In the genomic region with DNA sequence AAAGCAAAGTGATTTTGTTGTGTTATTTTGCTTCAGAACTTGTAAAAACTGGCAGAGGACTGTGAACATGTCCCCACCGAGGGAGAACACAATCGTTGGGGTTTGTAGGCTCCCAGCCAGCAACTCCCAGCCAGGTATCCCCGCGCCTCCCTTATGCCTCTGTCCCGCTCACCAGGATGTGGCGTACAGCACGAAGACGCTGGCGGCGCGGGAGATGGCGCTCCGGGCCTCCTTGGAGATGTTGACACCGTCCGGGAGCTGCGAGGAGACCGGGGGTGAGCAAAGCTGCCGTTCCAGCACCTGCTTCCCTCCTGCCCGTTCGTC, we compare ENCODE assay signal across 8 cellular contexts. TPM values are rescaled to one million over a fixed set of nuclear protein-coding genes. Genes with fewer than 3 reads are reported as not detected.
DNase-seq lines count a peak whose midpoint lies in the region; ATAC-seq and TF ChIP-seq lines count a peak whose summit lies in the region.

No MANE protein-coding gene starts in this region.

- no peak for ATAC-seq in GM18498 (IDR thresholded peaks at IDR 0.05; ENCODE audit: unreplicated experiment)

- no peak for TF ChIP-seq CTCF in OCI-LY3 (IDR thresholded peaks at IDR 0.05; ENCODE audit: low read depth, low read length)
- TF ChIP-seq CTCF in epithelial cell of esophagus (IDR thresholded peaks at IDR 0.05; ENCODE audit: insufficient read depth, low read depth, low read length, missing control alignments) = peak; percentile 1
- no peak for TF ChIP-seq CTCF in parathyroid adenoma (IDR thresholded peaks at IDR 0.05)

- H3K4me3 ChIP-seq in OCI-LY3 (ENCODE audit: low read length) = peak overlapping the region; percentile 81
- peak overlapping the region; percentile 67 for H3K4me3 ChIP-seq in epithelial cell of esophagus (ENCODE audit: low read length)
- H3K4me3 ChIP-seq in parathyroid adenoma (ENCODE audit: low read depth, low read length) = peak overlapping the region; percentile 99

- H3K4me2 ChIP-seq in OCI-LY3 (ENCODE audit: low read length) (peak overlapping the region; percentile 92), parathyroid adenoma (ENCODE audit: low read length) (peak overlapping the region; percentile 89)

- H3K4me3 Mint-ChIP-seq in activated CD4-positive, alpha-beta T cell treated with anti-CD3 and anti-CD28 coated beads, Interleukin-2, amount 10 ng/mL, durations not matched to agents 24 days and 14 days = peak overlapping the region; percentile 97

- intact Hi-C loops in activated CD4-positive, alpha-beta T cell treated with anti-CD3 and anti-CD28 coated beads, Interleukin-2, amount 10 ng/mL, durations not matched to agents 24 days and 14 days (cut with micrococcal nuclease) = loop anchor here (1.0 to 2.0 kb wide), 12 partner anchors 9 to 1779 kb away; a partner anchor contains a TSS

- peak overlapping the region; percentile 87 for H3K27ac ChIP-seq in OCI-LY3 (ENCODE audit: low read length)
- H3K27ac ChIP-seq in parathyroid adenoma = peak overlapping the region; percentile 97

- H3K4me1 ChIP-seq in OCI-LY3 (ENCODE audit: low read length) = peaks cover 12% of the 10 kb centered on the region
- H3K4me1 ChIP-seq in parathyroid adenoma = peaks cover 6% of the 10 kb centered on the region

- H3K9ac ChIP-seq in OCI-LY3 (ENCODE audit: low read length) (peak overlapping the region; percentile 96), parathyroid adenoma (peak overlapping the region; percentile 67)

- no peak for DNase-seq in activated CD4-positive, alpha-beta T cell treated with anti-CD3 and anti-CD28 coated beads, Interleukin-2, amount 10 ng/mL, durations not matched to agents 24 days and 14 days
- DNase-seq in activated CD4-positive, alpha-beta T cell treated with anti-CD3 and anti-CD28 coated beads for 1 hour = no peak
- no peak for DNase-seq in epithelial cell of esophagus (ENCODE audit: low read depth)
- no peak for DNase-seq in D341Med (ENCODE audit: low spot score)
- no peak for DNase-seq in NCI-H1105 (lab: John Stamatoyannopoulos, UW)

- H3K27me3 Mint-ChIP-seq in activated CD4-positive, alpha-beta T cell treated with anti-CD3 and anti-CD28 coated beads, Interleukin-2, amount 10 ng/mL, durations not matched to agents 24 days and 14 days = no peaks in the 10 kb centered on the region

- H3K79me2 ChIP-seq in OCI-LY3 (ENCODE audit: low read length) (peaks cover 27% of the 10 kb centered on the region), parathyroid adenoma (no peaks in the 10 kb centered on the region)

- peaks cover 20% of the 10 kb centered on the region for H3K4me1 Mint-ChIP-seq in activated CD4-positive, alpha-beta T cell treated with anti-CD3 and anti-CD28 coated beads, Interleukin-2, amount 10 ng/mL, durations not matched to agents 24 days and 14 days

- no peaks in the 10 kb centered on the region for H3K9me3 ChIP-seq in OCI-LY3 (ENCODE audit: insufficient read depth, low read length)
- no peaks in the 10 kb centered on the region for H3K9me3 ChIP-seq in parathyroid adenoma (ENCODE audit: control insufficient read depth, low read length)

- no peaks in the 10 kb centered on the region for H3K9me3 Mint-ChIP-seq in activated CD4-positive, alpha-beta T cell treated with anti-CD3 and anti-CD28 coated beads, Interleukin-2, amount 10 ng/mL, durations not matched to agents 24 days and 14 days

- peaks cover 34% of the 10 kb centered on the region for H3K36me3 Mint-ChIP-seq in activated CD4-positive, alpha-beta T cell treated with anti-CD3 and anti-CD28 coated beads, Interleukin-2, amount 10 ng/mL, durations not matched to agents 24 days and 14 days (ENCODE audit: low read depth)

- peaks cover 9% of the 10 kb centered on the region for H3K36me3 ChIP-seq in OCI-LY3 (replicated peaks; ENCODE audit: low read depth, low read length)
- no peaks in the 10 kb centered on the region for H3K36me3 ChIP-seq in parathyroid adenoma (ENCODE audit: control insufficient read depth, insufficient read depth, low read length)

- H3K27me3 ChIP-seq in OCI-LY3 (ENCODE audit: low read depth, low read length) (no peaks in the 10 kb centered on the region), parathyroid adenoma (ENCODE audit: control insufficient read depth, insufficient read depth, low read length) (no peaks in the 10 kb centered on the region)

- H2AFZ ChIP-seq in OCI-LY3 (ENCODE audit: low read depth, low read length) = no peak overlapping the region; the same call in 1 of the 2 replicates
- H2AFZ ChIP-seq in parathyroid adenoma = peak overlapping the region; percentile 93

- H3K27ac Mint-ChIP-seq in activated CD4-positive, alpha-beta T cell treated with anti-CD3 and anti-CD28 coated beads, Interleukin-2, amount 10 ng/mL, durations not matched to agents 24 days and 14 days = peak overlapping the region; percentile 99

- H4K20me1 ChIP-seq in OCI-LY3 (ENCODE audit: insufficient read depth, low read length) = no peaks in the 10 kb centered on the region

RNA-seq across cellular contexts. Expression of a gene that starts 0.6 kb away (rescaled TPM):
- total RNA-seq in activated CD4-positive, alpha-beta T cell treated with anti-CD3 and anti-CD28 coated beads, Interleukin-2, amount 10 ng/mL, durations not matched to agents 24 days and 14 days = 81.4 and 84.4 TPM in 2 replicates

RNA-seq across cellular contexts. Expression of a gene that starts 0.7 kb away (rescaled TPM):
- 0.51 and 0.52 TPM in 2 replicates for total RNA-seq in activated CD4-positive, alpha-beta T cell treated with anti-CD3 and anti-CD28 coated beads, Interleukin-2, amount 10 ng/mL, durations not matched to agents 24 days and 14 days

RNA-seq across cellular contexts. Expression of a gene that starts 8.8 kb away (rescaled TPM):
- total RNA-seq in activated CD4-positive, alpha-beta T cell treated with anti-CD3 and anti-CD28 coated beads, Interleukin-2, amount 10 ng/mL, durations not matched to agents 24 days and 14 days = 23.5 and 24.9 TPM in 2 replicates

RNA-seq across cellular contexts. Expression of a gene that starts 33.1 kb away (rescaled TPM):
- 16.5 and 17.8 TPM in 2 replicates for total RNA-seq in activated CD4-positive, alpha-beta T cell treated with anti-CD3 and anti-CD28 coated beads, Interleukin-2, amount 10 ng/mL, durations not matched to agents 24 days and 14 days

RNA-seq across cellular contexts. Expression of a gene that starts 53.7 kb away (rescaled TPM):
- 113 and 122 TPM in 2 replicates for total RNA-seq in activated CD4-positive, alpha-beta T cell treated with anti-CD3 and anti-CD28 coated beads, Interleukin-2, amount 10 ng/mL, durations not matched to agents 24 days and 14 days
